Comparison of ENCODE assay signal across 18 cellular contexts in the genomic region with DNA sequence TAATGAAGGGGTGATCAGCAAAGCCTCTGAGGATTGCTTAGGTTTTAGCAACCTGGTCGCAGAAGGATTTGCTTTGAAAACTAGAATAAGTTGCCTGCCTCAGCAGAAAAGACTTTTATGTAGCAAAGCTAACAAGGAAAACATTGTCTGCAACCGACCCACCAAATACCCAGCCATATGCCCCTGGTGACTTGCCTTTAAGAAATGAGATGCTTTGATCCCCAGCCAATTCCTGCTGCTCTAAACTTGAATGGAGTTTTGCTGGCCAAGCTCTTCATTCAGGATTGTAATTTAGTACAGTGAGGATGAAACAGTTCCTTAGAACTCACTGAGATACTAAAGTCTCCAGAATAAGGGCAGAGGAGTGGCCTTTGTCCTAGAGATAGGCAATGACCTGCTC.
DNase-seq lines count a peak whose midpoint lies in the region; ATAC-seq and TF ChIP-seq lines count a peak whose summit lies in the region.
"Had no signal": no experiment of that assay in that cellular context is flagged by ENCODE, and none has a peak within 500 bp of the region (broad histone marks: within the 10 kb centered on the region; RNA-seq: fewer than 3 reads in every experiment).

No MANE protein-coding gene starts in this region.

- in situ Hi-C loops in IMR-90 (cut with MboI; ENCODE audit: low sequenced_read_pairs): no loop called here

- H2BK120ac ChIP-seq in IMR-90 (ENCODE audit: low read depth, low read length): no peak overlapping the region

- H3K56ac ChIP-seq in IMR-90 (ENCODE audit: extremely low read depth, insufficient read depth, low read length): no peak overlapping the region

- no peaks in the 10 kb centered on the region for H3K9me1 ChIP-seq in IMR-90 (ENCODE audit: insufficient read depth, low read length)

- H3K27ac Mint-ChIP-seq in GM23338 (no peak overlapping the region), brain (peak overlapping the region in 3 of 5 experiments; percentile 45 to 62 (median 54))
- H3K27ac Mint-ChIP-seq: CD4-positive, alpha-beta T cell; HFFc6 had no signal

- H3K36me3 ChIP-seq in GM23338 (ENCODE audit: insufficient read depth) (no peaks in the 10 kb centered on the region), IMR-90 (ENCODE audit: control insufficient read depth, insufficient read depth, low read length) (no peaks in the 10 kb centered on the region), left ventricle myocardium inferior (no peaks in the 10 kb centered on the region)
- H3K36me3 ChIP-seq: BLaER1 had no signal

- no peaks in the 10 kb centered on the region for H3K79me1 ChIP-seq in IMR-90 (ENCODE audit: low read depth in 1 of 2, low read length in 2 of 2)

- H3K9me3 Mint-ChIP-seq in GM23338: no peaks in the 10 kb centered on the region
- no peaks in the 10 kb centered on the region for H3K9me3 Mint-ChIP-seq in brain
- H3K9me3 Mint-ChIP-seq: CD4-positive, alpha-beta T cell; HFFc6 had no signal

- dilution Hi-C loops in IMR-90 (cut with HindIII; ENCODE audit: low sequenced_read_pairs, unreplicated experiment): no loop called here

- POLR2A ChIA-PET in IMR-90 (lab: Charles Lee; ENCODE audit: unreplicated experiment): no interaction called here

- H4K91ac ChIP-seq in IMR-90 (ENCODE audit: insufficient read depth, low read depth, low read length): no peak overlapping the region

- H3K4me2 ChIP-seq in GM23338: peak overlapping the region; percentile 47
- no peak overlapping the region for H3K4me2 ChIP-seq in IMR-90 (ENCODE audit: low read depth, low read length)
- H3K4me2 ChIP-seq: BLaER1 had no signal

- H2AK9ac ChIP-seq in IMR-90 (replicated peaks; ENCODE audit: low read depth, low read length, poor library complexity): no peak overlapping the region

- peaks cover 5% of the 10 kb centered on the region for H3K27me3 Mint-ChIP-seq in GM23338 (ENCODE audit: insufficient read depth, low read depth, poor library complexity)
- no peaks in the 10 kb centered on the region for H3K27me3 Mint-ChIP-seq in brain

- no peak overlapping the region for H3K4me3 ChIP-seq in GM23338
- no peak overlapping the region for H3K4me3 ChIP-seq in IMR-90 (ENCODE audit: insufficient read depth, low read depth, low read length)
- H3K4me3 ChIP-seq in retinal pigment epithelial cell (ENCODE audit: low read length): no peak overlapping the region
- no peak overlapping the region for H3K4me3 ChIP-seq in left ventricle myocardium inferior
- H3K4me3 ChIP-seq: BLaER1 had no signal

- H3K4me3 Mint-ChIP-seq in GM23338 (no peak overlapping the region), brain (no peak overlapping the region)
- H3K4me3 Mint-ChIP-seq: CD4-positive, alpha-beta T cell; HFFc6 had no signal

- H3F3A ChIP-seq in GM23338 (replicated peaks; ENCODE audit: low read depth): no peaks in the 10 kb centered on the region

- intact Hi-C loops in IMR-90 (cut with micrococcal nuclease): no loop called here
- intact Hi-C loops in left ventricle myocardium inferior (cut with micrococcal nuclease): no loop called here

- H3K18ac ChIP-seq in IMR-90 (ENCODE audit: low read depth, low read length): no peak overlapping the region

- H3K36me3 Mint-ChIP-seq in GM23338 (ENCODE audit: low read depth) (no peaks in the 10 kb centered on the region; the same call in 2 of the 3 replicates), brain (no peaks in the 10 kb centered on the region)

- H2AK5ac ChIP-seq in IMR-90 (ENCODE audit: low read depth, low read length): no peak overlapping the region

- BruUV-seq in IMR-90 (replicated peaks; lab: Mats Ljungman, UMichigan): no TSS peak

- H3K4me1 ChIP-seq in GM23338 (ENCODE audit: insufficient read depth) (peaks cover 28% of the 10 kb centered on the region), IMR-90 (ENCODE audit: control insufficient read depth, insufficient read depth, low read length) (no peaks in the 10 kb centered on the region), left ventricle myocardium inferior (no peaks in the 10 kb centered on the region)

- peak overlapping the region; percentile 93 for H3K27ac ChIP-seq in GM23338 (ENCODE audit: low read depth)
- no peak overlapping the region for H3K27ac ChIP-seq in IMR-90 (ENCODE audit: insufficient read depth, low read length)
- no peak overlapping the region for H3K27ac ChIP-seq in left ventricle myocardium inferior (replicated peaks)
- H3K27ac ChIP-seq: BLaER1 had no signal

- no peak overlapping the region for H2BK20ac ChIP-seq in IMR-90 (ENCODE audit: low read depth, low read length)

- H2BK5ac ChIP-seq in IMR-90 (ENCODE audit: low read depth, low read length, poor library complexity, severe bottlenecking): no peak overlapping the region

- no peak overlapping the region for H3K4ac ChIP-seq in IMR-90 (ENCODE audit: low read depth, low read length)

- H2BK15ac ChIP-seq in IMR-90 (ENCODE audit: low read depth, low read length): no peak overlapping the region

- CTCF ChIA-PET in IMR-90 (lab: Yijun Ruan, JAX): no interaction called here

- no peak overlapping the region for H4K8ac ChIP-seq in IMR-90 (ENCODE audit: low read depth in 2 of 2, low read length in 2 of 2)

- TF ChIP-seq CTCF in GM23338 (conservative IDR thresholded peaks at IDR 0.05; ENCODE audit: low read depth in 2 of 2): no peak
- no peak for TF ChIP-seq CTCF in IMR-90 (conservative IDR thresholded peaks at IDR 0.05; ENCODE audit: low read depth, low read length)
- no peak for TF ChIP-seq CTCF in brain (conservative IDR thresholded peaks at IDR 0.05)
- no peak for TF ChIP-seq CTCF in retinal pigment epithelial cell (conservative IDR thresholded peaks at IDR 0.05; ENCODE audit: low read depth, low read length)
- no peak for TF ChIP-seq CTCF in left ventricle myocardium inferior (IDR thresholded peaks at IDR 0.05; ENCODE audit: borderline replicate concordance)

- peaks cover 25% of the 10 kb centered on the region for H3K9me2 ChIP-seq in GM23338 (ENCODE audit: insufficient read depth)

- H3K4me1 Mint-ChIP-seq in GM23338 (peaks cover 30% of the 10 kb centered on the region), brain (peaks cover 37% of the 10 kb centered on the region)

- H3K9me3 ChIP-seq in IMR-90 (ENCODE audit: control insufficient read depth, insufficient read depth, low read length) (no peaks in the 10 kb centered on the region), left ventricle myocardium inferior (replicated peaks) (no peaks in the 10 kb centered on the region)
- H3K9me3 ChIP-seq: BLaER1 had no signal

- H2AFZ ChIP-seq in GM23338 (peak overlapping the region; percentile 8; the same call in 1 of the 2 replicates), IMR-90 (replicated peaks; ENCODE audit: low read length, poor library complexity) (no peak overlapping the region)

- DNase-seq in GM23338 (ENCODE audit: low spot score): no peak
- no peak for DNase-seq in IMR-90
- peak; percentile 45 for DNase-seq in retinal pigment epithelial cell (ENCODE audit: low read depth)
- no peak for DNase-seq in DMS53 (lab: John Stamatoyannopoulos, UW)
- no peak for DNase-seq in left ventricle myocardium inferior
- DNase-seq in HCEC 1CT: no peak
- DNase-seq: ACHN; CD4-positive, alpha-beta T cell; EL; GF-D8; HFFc6; MV-4-11; NCI-H1105 treated with DMSO at 0.1 percent for 48 hours; NCI-H1694; SIG-M5; T-helper 1 cell had no signal

- no peak for TF ChIP-seq POLR2A in IMR-90 (IDR thresholded peaks at IDR 0.05; ENCODE audit: low read depth, low read length)

- H3K23ac ChIP-seq in IMR-90 (ENCODE audit: low read depth, low read length): no peak overlapping the region

- H4K20me1 ChIP-seq in GM23338 (replicated peaks; ENCODE audit: insufficient read depth) (no peaks in the 10 kb centered on the region), IMR-90 (ENCODE audit: insufficient read depth, low read length) (no peaks in the 10 kb centered on the region)
- H4K20me1 ChIP-seq: BLaER1 had no signal

- H4K5ac ChIP-seq in IMR-90 (ENCODE audit: low read depth, low read length): no peak overlapping the region

- ATAC-seq in GM23338 (no peak), IMR-90 (ENCODE audit: low read depth) (no peak)

- WGBS in IMR-90 (ENCODE audit: extremely low coverage in 2 of 2, insufficient read length in 1 of 2), 2 experiments: no CpG with 5 or more reads among the region's 2 CpGs

- H3K9ac ChIP-seq in IMR-90 (ENCODE audit: low read depth, low read length): no peak overlapping the region
- H3K9ac ChIP-seq: BLaER1 had no signal

- H3K79me2 ChIP-seq in GM23338 (replicated peaks; ENCODE audit: insufficient read depth): no peaks in the 10 kb centered on the region

- no peak for TF ChIP-seq RAD21 in IMR-90 (IDR thresholded peaks at IDR 0.05; ENCODE audit: low read length)

- H3K14ac ChIP-seq in IMR-90 (replicated peaks; ENCODE audit: low read depth, low read length): no peak overlapping the region

- no peaks in the 10 kb centered on the region for H3K27me3 ChIP-seq in GM23338 (ENCODE audit: insufficient read depth)
- peaks cover 28% of the 10 kb centered on the region for H3K27me3 ChIP-seq in IMR-90 (ENCODE audit: control insufficient read depth, insufficient read depth, low read length)
- H3K27me3 ChIP-seq in left ventricle myocardium inferior (ENCODE audit: low read depth): peaks cover 30% of the 10 kb centered on the region
- H3K27me3 ChIP-seq: BLaER1 had no signal

TF ChIP-seq in GM23338, 12 proteins besides CTCF, POLR2A, EP300 and RAD21:
- no peak for TF ChIP-seq EZH2phosphoT487 (IDR thresholded peaks at IDR 0.05; ENCODE audit: unreplicated experiment)
- TF ChIP-seq, protein P1, sequence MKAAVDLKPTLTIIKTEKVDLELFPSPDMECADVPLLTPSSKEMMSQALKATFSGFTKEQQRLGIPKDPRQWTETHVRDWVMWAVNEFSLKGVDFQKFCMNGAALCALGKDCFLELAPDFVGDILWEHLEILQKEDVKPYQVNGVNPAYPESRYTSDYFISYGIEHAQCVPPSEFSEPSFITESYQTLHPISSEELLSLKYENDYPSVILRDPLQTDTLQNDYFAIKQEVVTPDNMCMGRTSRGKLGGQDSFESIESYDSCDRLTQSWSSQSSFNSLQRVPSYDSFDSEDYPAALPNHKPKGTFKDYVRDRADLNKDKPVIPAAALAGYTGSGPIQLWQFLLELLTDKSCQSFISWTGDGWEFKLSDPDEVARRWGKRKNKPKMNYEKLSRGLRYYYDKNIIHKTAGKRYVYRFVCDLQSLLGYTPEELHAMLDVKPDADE (IDR thresholded peaks at IDR 0.05): no peak
TF ChIP-seq in GM23338: peak in this region for 0.

TF ChIP-seq in IMR-90, 13 proteins besides CTCF, POLR2A, EP300 and RAD21:
- 0 out of 2 replicates have a peak, but pooled peaks have one; percentile 8 for TF ChIP-seq MAFK (IDR thresholded peaks at IDR 0.05; ENCODE audit: low read depth, low read length)
- TF ChIP-seq CEBPB (IDR thresholded peaks at IDR 0.05; ENCODE audit: low read depth, low read length): no peak
